20 cellular contexts compared by ENCODE assay signal in the genomic region with DNA sequence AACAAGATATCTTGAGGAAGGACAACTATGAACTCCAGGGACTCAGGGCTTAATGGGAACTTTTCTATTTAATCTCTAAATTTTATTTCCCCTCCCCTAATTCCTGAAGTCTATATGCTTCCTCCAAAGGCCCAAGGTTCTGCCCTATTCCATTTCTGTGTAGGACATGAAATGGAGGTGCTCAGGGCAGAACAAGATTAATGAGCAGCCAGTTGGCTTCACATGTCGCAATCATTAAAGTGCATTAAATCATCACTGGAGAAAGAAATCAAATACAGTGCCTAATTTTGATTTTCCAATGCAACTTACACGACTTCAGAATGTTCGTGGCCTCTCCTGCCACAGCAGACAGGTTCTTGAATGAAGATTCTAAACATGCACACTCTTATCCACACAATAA.
DNase-seq lines count a peak whose midpoint lies in the region; ATAC-seq, FAIRE-seq and TF ChIP-seq lines count a peak whose summit lies in the region.
"Had no signal": no experiment of that assay in that cellular context is flagged by ENCODE, and none has a peak within 500 bp of the region (broad histone marks: within the 10 kb centered on the region; RNA-seq: fewer than 3 reads in every experiment).

No MANE protein-coding gene starts in this region.

- no peak for DNase-seq in right lobe of liver
- no peak for DNase-seq in HepG2 (ENCODE audit: low spot score)
- peak; percentile 7 for DNase-seq in Karpas-422
- no peak for DNase-seq in left lobe of liver (ENCODE audit: low spot score)
- no peak for DNase-seq in mucosa of descending colon
- no peak for DNase-seq in GM20000 (ENCODE audit: low spot score)
- DNase-seq: C1 segment of cervical spinal cord; Calu3; CD4-positive, alpha-beta memory T cell; COR-L47; DMS53; DMS79 treated with DMSO at 0.1 percent for 48 hours; GF-D8; GM23248; H7; HCEC 1CT had no signal

- H3K9me3 ChIP-seq in right lobe of liver (no peaks in the 10 kb centered on the region), HepG2 (ENCODE audit: low read length) (no peaks in the 10 kb centered on the region), Karpas-422 (ENCODE audit: low read length) (peaks cover 15% of the 10 kb centered on the region), mucosa of descending colon (no peaks in the 10 kb centered on the region)

- H2AFZ ChIP-seq in HepG2 (ENCODE audit: low read length) (no peak overlapping the region), Karpas-422 (ENCODE audit: low read length) (no peak overlapping the region)
- H2AFZ ChIP-seq: GM23248 had no signal

- TF ChIP-seq EP300 in HepG2 (IDR thresholded peaks at IDR 0.05; ENCODE audit: low read depth in 2 of 2, low read length in 2 of 2), result no peak
- TF ChIP-seq EP300 in HepG2 (CRISPR knock-in tag; IDR thresholded peaks at IDR 0.05; ENCODE audit: borderline replicate concordance), result no peak

- TF ChIP-seq POLR2A in right lobe of liver (IDR thresholded peaks at IDR 0.05) (no peak), HepG2 (IDR thresholded peaks at IDR 0.05; ENCODE audit: insufficient read depth in 1 of 2, low read depth in 2 of 2, low read length in 2 of 2) (no peak)

- ATAC-seq in right lobe of liver (peak; percentile 14 to 52 (median 40)), HepG2 (no peak), left lobe of liver (peak; percentile 55), HG03378 (IDR thresholded peaks at IDR 0.05; ENCODE audit: unreplicated experiment) (no peak), mucosa of descending colon (no peak)

- H3K27ac ChIP-seq in right lobe of liver (no peak overlapping the region), HepG2 (ENCODE audit: extremely low read length, insufficient read depth, low read length) (no peak overlapping the region), Karpas-422 (ENCODE audit: low read length) (no peak overlapping the region)
- H3K27ac ChIP-seq: GM23248 had no signal

- 22% methylated on average over 3 of the region's 3 CpGs for WGBS in right lobe of liver (ENCODE audit: insufficient coverage, low coverage, low lambda C conversion rate, missing lambda C conversion rate)
- WGBS in HepG2 (ENCODE audit: low lambda C conversion rate), result 2% methylated on average over 3 of the region's 3 CpGs

- in situ Hi-C loops in HepG2 (cut with HindIII; ENCODE audit: extremely low pct_ligation_motif_present, low pct_unique_long_range_greater_than_20kb), result no loop called here

- no peak overlapping the region for H3K4me2 ChIP-seq in HepG2 (ENCODE audit: low read depth, low read length)
- H3K4me2 ChIP-seq in Karpas-422 (ENCODE audit: low read depth, low read length, poor library complexity, severe bottlenecking), result no peak overlapping the region

- H3K79me2 ChIP-seq in HepG2 (ENCODE audit: insufficient read depth, low read length) (no peaks in the 10 kb centered on the region), Karpas-422 (ENCODE audit: low read length) (no peaks in the 10 kb centered on the region)

- BruUV-seq in HepG2 (replicated peaks; lab: Mats Ljungman, UMichigan), result no TSS peak

- TF ChIP-seq CTCF in right lobe of liver (IDR thresholded peaks at IDR 0.05), result no peak
- no peak for TF ChIP-seq CTCF in HepG2 (CRISPR knock-in tag; IDR thresholded peaks at IDR 0.05)
- TF ChIP-seq CTCF in mucosa of descending colon (IDR thresholded peaks at IDR 0.05), result no peak
- TF ChIP-seq CTCF in GM20000 (IDR thresholded peaks at IDR 0.05; ENCODE audit: extremely low read depth, missing control alignments), result no peak

- no peak for TF ChIP-seq RAD21 in HepG2 (CRISPR knock-in tag; IDR thresholded peaks at IDR 0.05)

- POLR2A ChIA-PET in HepG2 (lab: Yijun Ruan, JAX), result no interaction called here

- intact Hi-C loops in right lobe of liver (cut with DNase I) (no loop called here), HepG2 (cut with micrococcal nuclease; ENCODE audit: unreplicated experiment) (no loop called here), mucosa of descending colon (cut with DNase I, micrococcal nuclease) (no loop called here)

- FAIRE-seq in HepG2 (lab: Jason Lieb, UNC), result no peak
- FAIRE-seq: GM12891, GM18507, H1 had no signal

- H3K4me3 ChIP-seq in right lobe of liver (no peak overlapping the region), HepG2 (replicated peaks in 1 of 3; ENCODE audit: insufficient read depth in 1 of 3, low read depth in 2 of 3, low read length in 3 of 3) (no peak overlapping the region), Karpas-422 (ENCODE audit: low read length) (no peak overlapping the region), mucosa of descending colon (no peak overlapping the region)
- H3K4me3 ChIP-seq: GM23248 had no signal

- H3K9ac ChIP-seq in HepG2 (ENCODE audit: insufficient read depth, low read depth, low read length), result no peak overlapping the region
- no peak overlapping the region for H3K9ac ChIP-seq in Karpas-422 (ENCODE audit: low read length)
- H3K9ac ChIP-seq: GM23248 had no signal

- H4K20me1 ChIP-seq in HepG2 (ENCODE audit: insufficient read depth, low read length) (no peaks in the 10 kb centered on the region), Karpas-422 (ENCODE audit: insufficient read depth, low read depth, low read length) (no peaks in the 10 kb centered on the region)

- H3K9me2 ChIP-seq in Karpas-422 (replicated peaks; ENCODE audit: insufficient read depth, low read length), result no peaks in the 10 kb centered on the region

- CTCF ChIA-PET in HepG2 (lab: Yijun Ruan, JAX; ENCODE audit: low intra/inter-chr PET ratio, low total read pairs), result no interaction called here

- H3K27me3 ChIP-seq in right lobe of liver, result no peaks in the 10 kb centered on the region
- no peaks in the 10 kb centered on the region for H3K27me3 ChIP-seq in HepG2 (ENCODE audit: control insufficient read depth in 1 of 2, insufficient read depth in 2 of 2, low read length in 2 of 2)
- no peaks in the 10 kb centered on the region for H3K27me3 ChIP-seq in Karpas-422 (ENCODE audit: low read length)

- H3K36me3 ChIP-seq in right lobe of liver (no peaks in the 10 kb centered on the region), HepG2 (replicated peaks in 1 of 2; ENCODE audit: control insufficient read depth in 1 of 2, insufficient read depth in 2 of 2, low read length in 2 of 2) (no peaks in the 10 kb centered on the region), Karpas-422 (ENCODE audit: insufficient read depth, low read length) (no peaks in the 10 kb centered on the region), mucosa of descending colon (ENCODE audit: low read depth) (no peaks in the 10 kb centered on the region)

- H3K4me1 ChIP-seq in right lobe of liver (peaks cover 0 to 25% (median 4%) of the 10 kb centered on the region in 4 donors), HepG2 (ENCODE audit: insufficient read depth, low read length) (peaks cover 11% of the 10 kb centered on the region; the same call in 1 of the 2 replicates), Karpas-422 (ENCODE audit: low read length) (no peaks in the 10 kb centered on the region), mucosa of descending colon (ENCODE audit: low read depth) (no peaks in the 10 kb centered on the region)

TF ChIP-seq in HepG2, 621 proteins besides CTCF, POLR2A, EP300 and RAD21 (continues in another document):
- TF ChIP-seq CREM (IDR thresholded peaks at IDR 0.05), result no peak
- TF ChIP-seq CREM (CRISPR knock-in tag; IDR thresholded peaks at IDR 0.05), result no peak
- no peak for TF ChIP-seq KDM6A (CRISPR knock-in tag; IDR thresholded peaks at IDR 0.05; ENCODE audit: low read depth)
- no peak for TF ChIP-seq LCORL (IDR thresholded peaks at IDR 0.05)
- TF ChIP-seq LCORL (CRISPR knock-in tag; IDR thresholded peaks at IDR 0.05), result no peak
- no peak for TF ChIP-seq ZNF879 (CRISPR knock-in tag; IDR thresholded peaks at IDR 0.05)
- no peak for TF ChIP-seq SIX1 (CRISPR knock-in tag; IDR thresholded peaks at IDR 0.05; ENCODE audit: borderline replicate concordance)
- no peak for TF ChIP-seq ZNF773 (CRISPR knock-in tag; IDR thresholded peaks at IDR 0.05; ENCODE audit: borderline replicate concordance)
- TF ChIP-seq MED8 (CRISPR knock-in tag; IDR thresholded peaks at IDR 0.05; ENCODE audit: insufficient replicate concordance), result no peak
- TF ChIP-seq RNF2 (conservative IDR thresholded peaks at IDR 0.05; ENCODE audit: low read depth), result no peak
- TF ChIP-seq KLF13 (CRISPR knock-in tag; IDR thresholded peaks at IDR 0.05), result no peak
- no peak for TF ChIP-seq EED (CRISPR knock-in tag; IDR thresholded peaks at IDR 0.05)
- TF ChIP-seq ZNF713 (CRISPR knock-in tag; IDR thresholded peaks at IDR 0.05), result no peak
- no peak for TF ChIP-seq ZNF7 (CRISPR knock-in tag; IDR thresholded peaks at IDR 0.05)
- TF ChIP-seq, protein P1, sequence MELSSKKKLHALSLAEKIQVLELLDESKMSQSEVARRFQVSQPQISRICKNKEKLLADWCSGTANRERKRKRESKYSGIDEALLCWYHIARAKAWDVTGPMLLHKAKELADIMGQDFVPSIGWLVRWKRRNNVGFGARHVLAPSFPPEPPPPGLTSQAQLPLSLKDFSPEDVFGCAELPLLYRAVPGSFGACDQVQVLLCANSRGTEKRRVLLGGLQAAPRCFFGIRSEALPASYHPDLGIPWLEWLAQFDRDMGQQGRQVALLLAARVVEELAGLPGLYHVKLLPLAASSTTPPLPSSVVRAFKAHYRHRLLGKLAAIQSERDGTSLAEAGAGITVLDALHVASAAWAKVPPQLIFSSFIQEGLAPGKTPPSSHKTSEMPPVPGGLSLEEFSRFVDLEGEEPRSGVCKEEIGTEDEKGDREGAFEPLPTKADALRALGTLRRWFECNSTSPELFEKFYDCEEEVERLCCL (CRISPR knock-in tag; IDR thresholded peaks at IDR 0.05; ENCODE audit: borderline replicate concordance), result no peak
- TF ChIP-seq, protein P2, sequence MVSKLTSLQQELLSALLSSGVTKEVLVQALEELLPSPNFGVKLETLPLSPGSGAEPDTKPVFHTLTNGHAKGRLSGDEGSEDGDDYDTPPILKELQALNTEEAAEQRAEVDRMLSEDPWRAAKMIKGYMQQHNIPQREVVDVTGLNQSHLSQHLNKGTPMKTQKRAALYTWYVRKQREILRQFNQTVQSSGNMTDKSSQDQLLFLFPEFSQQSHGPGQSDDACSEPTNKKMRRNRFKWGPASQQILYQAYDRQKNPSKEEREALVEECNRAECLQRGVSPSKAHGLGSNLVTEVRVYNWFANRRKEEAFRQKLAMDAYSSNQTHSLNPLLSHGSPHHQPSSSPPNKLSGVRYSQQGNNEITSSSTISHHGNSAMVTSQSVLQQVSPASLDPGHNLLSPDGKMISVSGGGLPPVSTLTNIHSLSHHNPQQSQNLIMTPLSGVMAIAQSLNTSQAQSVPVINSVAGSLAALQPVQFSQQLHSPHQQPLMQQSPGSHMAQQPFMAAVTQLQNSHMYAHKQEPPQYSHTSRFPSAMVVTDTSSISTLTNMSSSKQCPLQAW (CRISPR knock-in tag; IDR thresholded peaks at IDR 0.05), result no peak
- TF ChIP-seq NR2F2 (IDR thresholded peaks at IDR 0.05; ENCODE audit: borderline replicate concordance, low read depth), result no peak
- no peak for TF ChIP-seq NR2F6 (IDR thresholded peaks at IDR 0.05)
- TF ChIP-seq NR2F6 (CRISPR knock-in tag; IDR thresholded peaks at IDR 0.05), result no peak
- TF ChIP-seq SMC3 (IDR thresholded peaks at IDR 0.05; ENCODE audit: low read length), result no peak
- no peak for TF ChIP-seq IKZF4 (CRISPR knock-in tag; IDR thresholded peaks at IDR 0.05; ENCODE audit: borderline replicate concordance, low read depth, not compliant biosample characterization)
- TF ChIP-seq TOE1 (CRISPR knock-in tag; IDR thresholded peaks at IDR 0.05), result no peak

Comparison
In these comparisons a context has a peak if more than half of its experiments do, and no peak if none do; other contexts are left out.
1. ATAC-seq: peak in right lobe of liver (4 of 4) and left lobe of liver (single experiment); none in HepG2 (single experiment), HG03378 (single experiment) and mucosa of descending colon (single experiment).